In the genomic region with DNA sequence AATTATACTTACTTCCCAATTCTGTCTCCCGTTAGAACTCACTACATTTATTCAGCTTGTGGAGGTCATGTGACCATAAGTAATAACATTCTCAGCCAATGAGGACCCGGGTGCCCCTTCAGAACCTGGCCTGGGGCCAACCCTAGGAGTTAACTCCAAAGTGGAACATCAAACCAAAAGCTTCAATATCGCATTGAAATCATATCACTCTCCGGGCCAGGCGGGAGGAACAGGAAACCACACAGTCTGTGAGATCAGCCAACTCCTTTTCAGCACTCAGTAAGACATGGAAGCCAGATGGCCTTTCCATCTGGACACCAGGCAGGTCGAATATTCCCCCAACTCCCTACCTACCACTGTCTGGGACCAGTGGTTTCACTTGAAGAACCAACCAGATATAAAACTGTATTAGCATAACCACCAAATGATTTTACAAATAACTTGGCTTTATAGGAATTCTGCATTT, we compare ENCODE assay signal across 8 cellular contexts. TPM values are rescaled to one million over a fixed set of nuclear protein-coding genes. Genes with fewer than 3 reads are reported as not detected.
DNase-seq lines count a peak whose midpoint lies in the region; ATAC-seq, FAIRE-seq and TF ChIP-seq lines count a peak whose summit lies in the region.

No MANE protein-coding gene starts in this region.

- 11% methylated on average over 6 of the region's 6 CpGs for WGBS in SK-N-SH (ENCODE audit: low lambda C conversion rate)
- WGBS in small intestine, 3 donors = 37 to 76% (median 57%) methylated on average over 6 of the region's 6 CpGs

- H3K9ac ChIP-seq in SK-N-SH = peak overlapping the region; percentile 1; the same call in 1 of the 2 replicates

- CTCF ChIA-PET in SK-N-SH (lab: Yijun Ruan, JAX) = interaction anchor here (0.8 to 22.5 kb wide), 5 partner anchors 10 to 145 kb away, joined by 3 to 642 read pairs (median 3); no protein-coding TSS in a partner anchor

- H3K4me3 ChIP-seq in SK-N-SH (ENCODE audit: low read depth in 2 of 2, low read length in 1 of 2) (peak overlapping the region; percentile 6 to 16; a peak in 3 of 4 replicates), fibroblast of villous mesenchyme (ENCODE audit: low read depth, low read length) (no peak overlapping the region), small intestine (ENCODE audit: low read depth in 1 of 2, low read length in 2 of 2) (no peak overlapping the region)

- H3K9me2 ChIP-seq in SK-N-SH = no peaks in the 10 kb centered on the region

- FAIRE-seq in small intestine (lab: Jason Lieb, UNC) = no peak

- peaks cover 26 to 63% of the 10 kb centered on the region in 2 experiments for H3K4me1 ChIP-seq in SK-N-SH (ENCODE audit: control insufficient read depth in 1 of 2, insufficient read depth in 2 of 2, low read depth in 1 of 2, low read length in 1 of 2)
- peaks cover 14 to 19% of the 10 kb centered on the region in 2 donors for H3K4me1 ChIP-seq in small intestine (ENCODE audit: control insufficient read depth in 2 of 2, insufficient read depth in 1 of 2, low read depth in 1 of 2, low read length in 1 of 2)

- H3K36me3 ChIP-seq in SK-N-SH (replicated peaks in 1 of 2; ENCODE audit: control insufficient read depth in 1 of 2, insufficient read depth in 2 of 2, low read length in 1 of 2) (no peaks in the 10 kb centered on the region), small intestine (ENCODE audit: control insufficient read depth in 2 of 2, insufficient read depth in 2 of 2, low read length in 2 of 2) (peaks cover 0 to 3% of the 10 kb centered on the region in 2 donors)

- H4K20me1 ChIP-seq in SK-N-SH (ENCODE audit: insufficient read depth) = no peaks in the 10 kb centered on the region; the same call in 1 of the 2 replicates

- peaks cover 100% of the 10 kb centered on the region for H3K79me2 ChIP-seq in SK-N-SH (ENCODE audit: insufficient read depth)

- DNase-seq in H4 (ENCODE audit: low spot score) = peak; percentile 36
- peak; percentile 79 for DNase-seq in SK-N-SH
- peak; percentile 92 for DNase-seq in fibroblast of villous mesenchyme (ENCODE audit: low read depth)
- DNase-seq in small intestine = no peak
- DNase-seq in SIG-M5 (lab: John Stamatoyannopoulos, UW) = no peak
- DNase-seq in NCI-H2081 (lab: John Stamatoyannopoulos, UW) = no peak
- DNase-seq in mesenteric fat pad (ENCODE audit: low spot score) = no peak

- H3K4me2 ChIP-seq in SK-N-SH = peak overlapping the region; percentile 53

- no peaks in the 10 kb centered on the region for H3K9me3 ChIP-seq in SK-N-SH
- H3K9me3 ChIP-seq in small intestine (ENCODE audit: control insufficient read depth, low read depth) = no peaks in the 10 kb centered on the region

- peak; percentile 56 to 96; a peak in 3 of 4 replicates for TF ChIP-seq EP300 in SK-N-SH (IDR thresholded peaks at IDR 0.05; ENCODE audit: borderline replicate concordance in 1 of 2, low read depth in 1 of 2, low read length in 1 of 2)

- peaks cover 41% of the 10 kb centered on the region for H3F3A ChIP-seq in SK-N-SH (replicated peaks; ENCODE audit: insufficient read depth)

- TF ChIP-seq CTCF in SK-N-SH (IDR thresholded peaks at IDR 0.05) (no peak), fibroblast of villous mesenchyme (IDR thresholded peaks at IDR 0.05; ENCODE audit: insufficient read depth, low read depth, low read length) (no peak)

- POLR2A ChIA-PET in SK-N-SH (lab: Yijun Ruan, JAX) = no interaction called here

- H2AFZ ChIP-seq in SK-N-SH (ENCODE audit: low read depth) = no peak overlapping the region

- ATAC-seq in HG03025 (IDR thresholded peaks at IDR 0.05; ENCODE audit: low FRiP score, unreplicated experiment) = no peak

- H3K27me3 ChIP-seq in SK-N-SH (ENCODE audit: insufficient read depth) (no peaks in the 10 kb centered on the region), small intestine (ENCODE audit: control insufficient read depth in 2 of 2, insufficient read depth in 2 of 2, low read length in 2 of 2) (no peaks in the 10 kb centered on the region)

- no peak for TF ChIP-seq RAD21 in SK-N-SH (IDR thresholded peaks at IDR 0.05; ENCODE audit: low read length)

- peak overlapping the region; percentile 52 to 89 for H3K27ac ChIP-seq in SK-N-SH (ENCODE audit: low read depth in 2 of 2, low read length in 1 of 2)
- H3K27ac ChIP-seq in small intestine (ENCODE audit: low read depth in 1 of 2, low read length in 1 of 2) = peak overlapping the region; percentile 41 to 80

TF ChIP-seq in SK-N-SH, 30 proteins besides CTCF, POLR2A, EP300 and RAD21 (continues in another document):
- TF ChIP-seq TAF1 (IDR thresholded peaks at IDR 0.05; ENCODE audit: borderline replicate concordance, low read depth, low read length) (peak; percentile 40; the same call in 1 of the 2 replicates), NRF1 (IDR thresholded peaks at IDR 0.05; ENCODE audit: low read depth, low read length) (no peak), TEAD4 (IDR thresholded peaks at IDR 0.05; ENCODE audit: borderline replicate concordance, insufficient read depth) (peak; percentile 83; the same call in 1 of the 2 replicates), ELF1 (IDR thresholded peaks at IDR 0.05) (peak; percentile 48), MEF2A (IDR thresholded peaks at IDR 0.05; ENCODE audit: borderline replicate concordance, low read depth) (no peak), SMC3 (IDR thresholded peaks at IDR 0.05; ENCODE audit: low read depth, low read length) (no peak), TCF12 (IDR thresholded peaks at IDR 0.05) (peak; percentile 100), MXI1 (IDR thresholded peaks at IDR 0.05; ENCODE audit: low read depth, low read length) (no peak), FOXJ3 (CRISPR knock-in tag; IDR thresholded peaks at IDR 0.05) (no peak), RFX5 (IDR thresholded peaks at IDR 0.05; ENCODE audit: low read length) (no peak), YY1 (IDR thresholded peaks at IDR 0.05; ENCODE audit: low read depth) (no peak), NFIC (IDR thresholded peaks at IDR 0.05; ENCODE audit: borderline replicate concordance) (peak; percentile 100), SIN3A (IDR thresholded peaks at IDR 0.05; ENCODE audit: borderline replicate concordance, low read depth, low read length) (peak; percentile 93)
- TF ChIP-seq, protein P1, sequence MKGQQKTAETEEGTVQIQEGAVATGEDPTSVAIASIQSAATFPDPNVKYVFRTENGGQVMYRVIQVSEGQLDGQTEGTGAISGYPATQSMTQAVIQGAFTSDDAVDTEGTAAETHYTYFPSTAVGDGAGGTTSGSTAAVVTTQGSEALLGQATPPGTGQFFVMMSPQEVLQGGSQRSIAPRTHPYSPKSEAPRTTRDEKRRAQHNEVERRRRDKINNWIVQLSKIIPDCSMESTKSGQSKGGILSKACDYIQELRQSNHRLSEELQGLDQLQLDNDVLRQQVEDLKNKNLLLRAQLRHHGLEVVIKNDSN (IDR thresholded peaks at IDR 0.05; ENCODE audit: borderline replicate concordance, low read depth) = peak; percentile 89
- TF ChIP-seq, protein P2, sequence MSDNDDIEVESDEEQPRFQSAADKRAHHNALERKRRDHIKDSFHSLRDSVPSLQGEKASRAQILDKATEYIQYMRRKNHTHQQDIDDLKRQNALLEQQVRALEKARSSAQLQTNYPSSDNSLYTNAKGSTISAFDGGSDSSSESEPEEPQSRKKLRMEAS (IDR thresholded peaks at IDR 0.05; ENCODE audit: low read depth) = peak; percentile 95
- TF ChIP-seq, protein P3, sequence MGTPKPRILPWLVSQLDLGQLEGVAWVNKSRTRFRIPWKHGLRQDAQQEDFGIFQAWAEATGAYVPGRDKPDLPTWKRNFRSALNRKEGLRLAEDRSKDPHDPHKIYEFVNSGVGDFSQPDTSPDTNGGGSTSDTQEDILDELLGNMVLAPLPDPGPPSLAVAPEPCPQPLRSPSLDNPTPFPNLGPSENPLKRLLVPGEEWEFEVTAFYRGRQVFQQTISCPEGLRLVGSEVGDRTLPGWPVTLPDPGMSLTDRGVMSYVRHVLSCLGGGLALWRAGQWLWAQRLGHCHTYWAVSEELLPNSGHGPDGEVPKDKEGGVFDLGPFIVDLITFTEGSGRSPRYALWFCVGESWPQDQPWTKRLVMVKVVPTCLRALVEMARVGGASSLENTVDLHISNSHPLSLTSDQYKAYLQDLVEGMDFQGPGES (IDR thresholded peaks at IDR 0.05; ENCODE audit: low read depth, low read length) = no peak
- TF ChIP-seq, protein P4, sequence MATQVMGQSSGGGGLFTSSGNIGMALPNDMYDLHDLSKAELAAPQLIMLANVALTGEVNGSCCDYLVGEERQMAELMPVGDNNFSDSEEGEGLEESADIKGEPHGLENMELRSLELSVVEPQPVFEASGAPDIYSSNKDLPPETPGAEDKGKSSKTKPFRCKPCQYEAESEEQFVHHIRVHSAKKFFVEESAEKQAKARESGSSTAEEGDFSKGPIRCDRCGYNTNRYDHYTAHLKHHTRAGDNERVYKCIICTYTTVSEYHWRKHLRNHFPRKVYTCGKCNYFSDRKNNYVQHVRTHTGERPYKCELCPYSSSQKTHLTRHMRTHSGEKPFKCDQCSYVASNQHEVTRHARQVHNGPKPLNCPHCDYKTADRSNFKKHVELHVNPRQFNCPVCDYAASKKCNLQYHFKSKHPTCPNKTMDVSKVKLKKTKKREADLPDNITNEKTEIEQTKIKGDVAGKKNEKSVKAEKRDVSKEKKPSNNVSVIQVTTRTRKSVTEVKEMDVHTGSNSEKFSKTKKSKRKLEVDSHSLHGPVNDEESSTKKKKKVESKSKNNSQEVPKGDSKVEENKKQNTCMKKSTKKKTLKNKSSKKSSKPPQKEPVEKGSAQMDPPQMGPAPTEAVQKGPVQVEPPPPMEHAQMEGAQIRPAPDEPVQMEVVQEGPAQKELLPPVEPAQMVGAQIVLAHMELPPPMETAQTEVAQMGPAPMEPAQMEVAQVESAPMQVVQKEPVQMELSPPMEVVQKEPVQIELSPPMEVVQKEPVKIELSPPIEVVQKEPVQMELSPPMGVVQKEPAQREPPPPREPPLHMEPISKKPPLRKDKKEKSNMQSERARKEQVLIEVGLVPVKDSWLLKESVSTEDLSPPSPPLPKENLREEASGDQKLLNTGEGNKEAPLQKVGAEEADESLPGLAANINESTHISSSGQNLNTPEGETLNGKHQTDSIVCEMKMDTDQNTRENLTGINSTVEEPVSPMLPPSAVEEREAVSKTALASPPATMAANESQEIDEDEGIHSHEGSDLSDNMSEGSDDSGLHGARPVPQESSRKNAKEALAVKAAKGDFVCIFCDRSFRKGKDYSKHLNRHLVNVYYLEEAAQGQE (IDR thresholded peaks at IDR 0.05; ENCODE audit: low read depth, low read length) = peak; percentile 81

RNA-seq across cellular contexts. Expression of gene CREB3L2, which starts 5.5 kb away (rescaled TPM):
- total RNA-seq in H4 (2014; rRNA removed; shearing (Covaris generic)) = 13.0 and 18.0 TPM in 2 replicates
- polyA plus RNA-seq in SK-N-SH (2012; rRNA removed) (22.9 and 23.5 TPM in 2 replicates), small intestine (10 to 100 TPM in 2 of 3 donors, 1 to 10 TPM in 1; 8.9 to 11.7 (median 11.0) TPM)
- polyA plus RNA-seq in SK-N-SH (2012; cell fraction: cytosol; rRNA removed) = 22.5 and 24.7 TPM in 2 replicates
- 14.7 and 18.0 TPM in 2 replicates for polyA plus RNA-seq in SK-N-SH (2012; cell fraction: nucleus; rRNA removed)
- total RNA-seq in fibroblast of villous mesenchyme (33.2 and 35.4 TPM in 2 replicates), mesenteric fat pad (175 TPM)

Comparison
In these comparisons a context has a peak if more than half of its experiments do, and no peak if none do; other contexts are left out.
1. DNase-seq: peak in H4 (single experiment), SK-N-SH (single experiment) and fibroblast of villous mesenchyme (single experiment); none in small intestine (single experiment), SIG-M5 (single experiment), NCI-H2081 (0 of 2) and mesenteric fat pad (single experiment).
2. H3K4me3 ChIP-seq: peak in SK-N-SH (2 of 2); none in fibroblast of villous mesenchyme (single experiment) and small intestine (0 of 2).